ENCODE assay signal across 8 cellular contexts in genomic region chr1:86704972-86705632, GRCh38. TPM values are rescaled to one million over a fixed set of nuclear protein-coding genes. Genes with fewer than 3 reads are reported as not detected.
DNase-seq lines count a peak whose midpoint lies in the region; ATAC-seq lines count a peak whose summit lies in the region.

No MANE protein-coding gene starts in this region.

- H3K4me2 ChIP-seq in trophoblast cell (ENCODE audit: low read length) = peak overlapping the region; percentile 59

- peak overlapping the region; percentile 90 for H3K18ac ChIP-seq in trophoblast cell (ENCODE audit: low read length)

- H3K9ac ChIP-seq in trophoblast cell (ENCODE audit: low read length) = peak overlapping the region; percentile 90

- no peaks in the 10 kb centered on the region for H3K27me3 ChIP-seq in trophoblast cell (ENCODE audit: insufficient read depth, low read length)

- H3K9me3 ChIP-seq in trophoblast cell (ENCODE audit: insufficient read depth, low read depth, low read length) = no peaks in the 10 kb centered on the region

- H3K4me1 ChIP-seq in trophoblast cell (ENCODE audit: control insufficient read depth in 1 of 2, insufficient read depth in 2 of 2, low read length in 2 of 2) = no peaks in the 10 kb centered on the region

- peak overlapping the region; percentile 83 for H2BK5ac ChIP-seq in trophoblast cell (ENCODE audit: low read depth, low read length, poor library complexity)

- intact Hi-C loops in left cardiac atrium (cut with DNase I) = loop anchor here (5.0 to 10.0 kb wide), 4 partner anchors 37 to 310 kb away; partner anchors contain the start of genes HS2ST1 (in 1 of the 2), ODF2L (in 1 of the 2) and SELENOF (in 1 of the 2)

- H4K12ac ChIP-seq in trophoblast cell (ENCODE audit: low read depth, low read length) = peak overlapping the region; percentile 88

- ATAC-seq in GM21423 (IDR thresholded peaks at IDR 0.05; ENCODE audit: unreplicated experiment) (peak; percentile 33), left cardiac atrium (peak; percentile 52 to 75)

- no peaks in the 10 kb centered on the region for H3K36me3 ChIP-seq in trophoblast cell (ENCODE audit: control insufficient read depth in 1 of 2, insufficient read depth in 2 of 2, low read length in 2 of 2)

- peak overlapping the region; percentile 89 for H4K8ac ChIP-seq in trophoblast cell (ENCODE audit: low read depth, low read length)

- peak overlapping the region; percentile 98 for H3K14ac ChIP-seq in trophoblast cell (ENCODE audit: low read length)

- peak overlapping the region; percentile 73 for H3K4ac ChIP-seq in trophoblast cell (ENCODE audit: low read depth, low read length)

- no CpG with 5 or more reads among the region's 41 CpGs for whole genome bisulfite sequencing in trophoblast cell (ENCODE audit: extremely low coverage, insufficient coverage, insufficient read length)

- H3K79me2 ChIP-seq in trophoblast cell (ENCODE audit: control insufficient read depth, insufficient read depth, low read length, poor library complexity) = peaks cover 7% of the 10 kb centered on the region

- peaks cover 11% of the 10 kb centered on the region for H3K79me1 ChIP-seq in trophoblast cell (ENCODE audit: low read length)

- peak overlapping the region; percentile 95 for H3K4me3 ChIP-seq in trophoblast cell (ENCODE audit: low read depth, low read length)

- DNase-seq in ELR (ENCODE audit: low read depth) (peak; percentile 72), HS-27A (ENCODE audit: low read depth) (peak; percentile 50), RPMI8226 (peak; percentile 54), amniotic epithelial cell (ENCODE audit: low read depth) (peak; percentile 49), left cardiac atrium (peak; percentile 64), trophoblast cell (peak; percentile 57 to 63), NCI-H1048 (lab: John Stamatoyannopoulos, UW) (no peak)

- H3K27ac ChIP-seq in trophoblast cell (ENCODE audit: low read depth, low read length) = peak overlapping the region; percentile 96

- H3K23ac ChIP-seq in trophoblast cell (ENCODE audit: low read length) = no peak overlapping the region

- peak overlapping the region; percentile 67 for H2BK120ac ChIP-seq in trophoblast cell (ENCODE audit: insufficient read depth, low read length, poor library complexity)

- H4K91ac ChIP-seq in trophoblast cell (ENCODE audit: low read depth, low read length) = peak overlapping the region; percentile 97

- no peak overlapping the region for H2BK12ac ChIP-seq in trophoblast cell (ENCODE audit: low read length)

- H2AFZ ChIP-seq in trophoblast cell (ENCODE audit: insufficient read depth, low read length, poor library complexity) = peak overlapping the region; percentile 90

- H2AK5ac ChIP-seq in trophoblast cell (ENCODE audit: low read length) = peak overlapping the region; percentile 42

RNA-seq across cellular contexts. Expression of gene SH3GLB1, which starts 0.7 kb away (rescaled TPM):
- total RNA-seq in left cardiac atrium = 100 to 1,000 TPM; 110 to 114 TPM
- polyA plus RNA-seq in trophoblast cell (2013) = 72.0 and 73.0 TPM in 2 replicates
